21 cellular contexts compared by ENCODE assay signal in the genomic region with DNA sequence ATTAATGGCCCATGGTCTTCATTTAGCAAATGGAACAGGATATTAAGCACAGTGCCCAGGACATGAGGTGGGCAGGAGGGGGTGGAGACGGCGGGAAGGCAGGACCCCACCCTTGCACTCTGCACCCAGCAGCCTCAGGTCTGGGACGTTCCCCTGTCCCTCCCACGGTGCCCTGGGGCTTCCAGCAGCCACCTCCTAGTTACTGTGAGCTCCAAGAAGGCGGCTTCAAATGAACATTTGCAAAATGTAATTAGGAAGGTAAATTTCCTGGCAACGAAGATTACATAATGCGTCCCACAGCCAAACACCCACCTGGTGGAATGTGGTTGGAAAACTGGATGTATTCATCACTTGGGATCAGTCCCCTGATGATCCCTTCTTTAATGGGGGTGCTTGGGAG.
"Had no signal": no experiment of that assay in that cellular context is flagged by ENCODE, and none has a peak within 500 bp of the region (broad histone marks: within the 10 kb centered on the region; RNA-seq: fewer than 3 reads in every experiment).

No MANE protein-coding gene starts in this region.

- DNase-seq: IMR-90, Kasumi-1, KG1, MM.1S, NCI-H1092 treated with DMSO at 0.1 percent for 48 hours, NCI-H1436, NCI-H187, NCI-H2029, NCI-H2171 treated with DMSO at 0.1 percent for 48 hours, NCI-H345, NCI-H446 treated with DMSO at 0.1 percent for 48 hours, NCI-H510A treated with DMSO at 0.1 percent for 48 hours, NCI-H69, NCI-H774, PC-3, SHP77, SK-N-SH, T-helper 1 cell had no signal

- ATAC-seq: HepG2, Panc1, PC-3 had no signal

- FAIRE-seq: HepG2 had no signal

- H3K27ac ChIP-seq: RWPE1 had no signal
